In the genomic region with DNA sequence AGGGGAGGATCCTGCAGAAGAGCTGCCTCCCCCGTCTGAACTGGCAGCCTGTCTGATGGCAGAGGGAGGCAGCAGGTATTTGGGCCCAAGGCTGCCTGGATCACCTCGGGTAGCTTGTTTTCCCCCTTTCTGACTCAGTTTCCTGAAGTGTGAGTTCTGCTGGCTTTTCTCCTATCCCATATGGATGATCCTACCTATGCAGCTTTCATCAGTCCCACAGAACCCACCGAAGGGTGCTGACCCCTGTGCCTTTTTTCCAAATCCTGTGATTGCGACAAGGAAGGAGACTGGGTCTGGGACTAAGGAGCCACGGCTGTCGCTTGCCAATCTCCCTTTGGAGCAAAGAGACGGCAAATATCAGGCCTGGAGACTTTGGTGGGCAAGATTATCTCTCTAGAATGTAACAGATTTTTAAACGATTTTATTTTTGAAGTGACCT, we compare ENCODE assay signal across 6 cellular contexts.
DNase-seq lines count a peak whose midpoint lies in the region; ATAC-seq and TF ChIP-seq lines count a peak whose summit lies in the region.
"Not testable (repeated sequence)": the region's sequence is repeated elsewhere in the genome, so short reads cannot be mapped to it uniquely, and the experiment has no call there.

No MANE protein-coding gene starts in this region.

- H3K27me3 Mint-ChIP-seq in activated CD8-positive, alpha-beta memory T cell treated with anti-CD3 and anti-CD28 coated beads, Interleukin-2, amount 10 ng/mL, durations not matched to agents 7 days and 5 days, result not testable (repeated sequence)
- peaks cover 12% of the 10 kb centered on the region for H3K27me3 Mint-ChIP-seq in brain

- H3K9me3 ChIP-seq in sigmoid colon, upper lobe of right lung: not testable (repeated sequence)

- 80 to 87% methylated on average over 8 of the region's 8 CpGs for WGBS in sigmoid colon, 2 donors

- DNase-seq in activated CD8-positive, alpha-beta memory T cell treated with anti-CD3 and anti-CD28 coated beads, Interleukin-2, amount 10 ng/mL, durations not matched to agents 7 days and 5 days, result peak; percentile 3
- DNase-seq in Right ventricle myocardium superior (peak; percentile 13), mesenteric fat pad (ENCODE audit: low spot score) (peak; percentile 18), sigmoid colon (peak; percentile 2), upper lobe of right lung (peak; percentile 22)

- H3K4me1 Mint-ChIP-seq in activated CD8-positive, alpha-beta memory T cell treated with anti-CD3 and anti-CD28 coated beads, Interleukin-2, amount 10 ng/mL, durations not matched to agents 7 days and 5 days, result not testable (repeated sequence)
- peaks cover 13% of the 10 kb centered on the region for H3K4me1 Mint-ChIP-seq in brain

- not testable (repeated sequence) for TF ChIP-seq CTCF in brain (conservative IDR thresholded peaks at IDR 0.05); sigmoid colon (IDR thresholded peaks at IDR 0.05); upper lobe of right lung (IDR thresholded peaks at IDR 0.05)

- not testable (repeated sequence) for H3K4me3 Mint-ChIP-seq in activated CD8-positive, alpha-beta memory T cell treated with anti-CD3 and anti-CD28 coated beads, Interleukin-2, amount 10 ng/mL, durations not matched to agents 7 days and 5 days; brain

- H3K36me3 Mint-ChIP-seq in activated CD8-positive, alpha-beta memory T cell treated with anti-CD3 and anti-CD28 coated beads, Interleukin-2, amount 10 ng/mL, durations not matched to agents 7 days and 5 days; brain: not testable (repeated sequence)

- H3K27ac ChIP-seq in sigmoid colon, upper lobe of right lung: not testable (repeated sequence)

- H3K9me3 Mint-ChIP-seq in activated CD8-positive, alpha-beta memory T cell treated with anti-CD3 and anti-CD28 coated beads, Interleukin-2, amount 10 ng/mL, durations not matched to agents 7 days and 5 days (ENCODE audit: low read depth); brain: not testable (repeated sequence)

- not testable (repeated sequence) for H3K4me3 ChIP-seq in sigmoid colon, upper lobe of right lung

- CTCF ChIA-PET in activated CD8-positive, alpha-beta memory T cell treated with anti-CD3 and anti-CD28 coated beads, Interleukin-2, amount 10 ng/mL, durations not matched to agents 7 days and 5 days (lab: Charles Lee), result not testable (repeated sequence)

- not testable (repeated sequence) for TF ChIP-seq EP300 in sigmoid colon (IDR thresholded peaks at IDR 0.05)

- intact Hi-C loops in Right ventricle myocardium superior (cut with DNase I); sigmoid colon (cut with DNase I); upper lobe of right lung (cut with DNase I): not testable (repeated sequence)

- ATAC-seq in activated CD8-positive, alpha-beta memory T cell treated with anti-CD3 and anti-CD28 coated beads, Interleukin-2, amount 10 ng/mL, durations not matched to agents 7 days and 5 days; Right ventricle myocardium superior (ENCODE audit: poor library complexity); upper lobe of right lung: not testable (repeated sequence)

- not testable (repeated sequence) for H3K27ac Mint-ChIP-seq in activated CD8-positive, alpha-beta memory T cell treated with anti-CD3 and anti-CD28 coated beads, Interleukin-2, amount 10 ng/mL, durations not matched to agents 7 days and 5 days
- H3K27ac Mint-ChIP-seq in brain, result peak overlapping the region in 3 of 5 experiments; percentile 69 to 93 (median 78)

- H3K36me3 ChIP-seq in sigmoid colon, upper lobe of right lung: not testable (repeated sequence)

- TF ChIP-seq POLR2A in sigmoid colon (IDR thresholded peaks at IDR 0.05), result not testable (repeated sequence)

- not testable (repeated sequence) for H3K4me1 ChIP-seq in sigmoid colon, upper lobe of right lung

- H3K27me3 ChIP-seq in sigmoid colon, upper lobe of right lung: not testable (repeated sequence)
